1 cellular context compared by ENCODE assay signal in genomic region chr11:30329150-30329940, GRCh38.
TF ChIP-seq lines count a peak whose summit lies in the region.

No MANE protein-coding gene starts in this region.

TF ChIP-seq in SK-N-SH treated with all-trans-retinoic acid at 6 μM for 48 hours, 23 proteins besides CTCF, POLR2A, EP300 and RAD21 (continued from another document):
- TF ChIP-seq PATZ1 (CRISPR knock-in tag; IDR thresholded peaks at IDR 0.05; ENCODE audit: borderline replicate concordance) (no peak), GLIS3 (CRISPR knock-in tag; IDR thresholded peaks at IDR 0.05) (no peak)
